9 cellular contexts compared by ENCODE assay signal in genomic region chr12:132489602-132490239, GRCh38. TPM values are rescaled to one million over a fixed set of nuclear protein-coding genes. Genes with fewer than 3 reads are reported as not detected.
DNase-seq lines count a peak whose midpoint lies in the region; ATAC-seq, FAIRE-seq and TF ChIP-seq lines count a peak whose summit lies in the region.
"Had no signal": no experiment of that assay in that cellular context is flagged by ENCODE, and none has a peak within 500 bp of the region (broad histone marks: within the 10 kb centered on the region; RNA-seq: fewer than 3 reads in every experiment).

Gene FBRSL1 (plus strand): TSS chr12:132490151.

- TF ChIP-seq POLR2A in H1 (IDR thresholded peaks at IDR 0.05; ENCODE audit: control extremely low read depth in 1 of 2, low read depth in 2 of 2, low read length in 2 of 2), result no peak

- H3K18ac ChIP-seq in H1 (ENCODE audit: extremely low read depth, low read length) (no peak within 1 kb of the TSS), mesendoderm (ENCODE audit: low read length) (peak within 1 kb of the TSS; percentile 54)

- H3K4ac ChIP-seq in H1 (replicated peaks; ENCODE audit: insufficient read length, low read depth, low read length) (no peak within 1 kb of the TSS), mesendoderm (ENCODE audit: low read depth, low read length) (no peak within 1 kb of the TSS)

- peak within 1 kb of the TSS; percentile 91 for H3K27ac ChIP-seq in CD4-positive, CD25-positive, alpha-beta regulatory T cell (ENCODE audit: insufficient read depth, low read length, poor library complexity, severe bottlenecking)
- H3K27ac ChIP-seq in H1 (ENCODE audit: low read depth, low read length), result no peak within 1 kb of the TSS
- no peak within 1 kb of the TSS for H3K27ac ChIP-seq in mesendoderm (ENCODE audit: low read depth, low read length)

- POLR2A ChIA-PET in H1 (lab: Charles Lee; ENCODE audit: partially characterized antibody), result no interaction called here

- peak within 1 kb of the TSS; percentile 93 to 97 (median 95) for H3K4me3 Mint-ChIP-seq in CD4-positive, CD25-positive, alpha-beta regulatory T cell

- TF ChIP-seq EP300 in H1 (IDR thresholded peaks at IDR 0.05; ENCODE audit: borderline replicate concordance in 1 of 2, low read depth in 2 of 2, low read length in 2 of 2), result no peak

- H3K9me3 Mint-ChIP-seq in CD4-positive, CD25-positive, alpha-beta regulatory T cell, result peaks cover 0 to 2% (median 0%) of the 10 kb centered on the region in 7 donors

- H4K5ac ChIP-seq in H1 (ENCODE audit: insufficient read length, low read depth, low read length) (no peak within 1 kb of the TSS), mesendoderm (ENCODE audit: low read length) (no peak within 1 kb of the TSS)

- H3K4me3 ChIP-seq in CD4-positive, CD25-positive, alpha-beta regulatory T cell (ENCODE audit: low read depth, low read length), result peak within 1 kb of the TSS; percentile 88
- H3K4me3 ChIP-seq in H1 (ENCODE audit: extremely low read depth in 1 of 4, insufficient read depth in 2 of 4, low read depth in 3 of 4, low read length in 4 of 4) (peak within 1 kb of the TSS; percentile 40 to 80 (median 51)), mesendoderm (ENCODE audit: low read length) (peak within 1 kb of the TSS; percentile 39)

- no peak within 1 kb of the TSS; the same call in 1 of the 2 replicates for H4K8ac ChIP-seq in H1 (ENCODE audit: extremely low read depth, insufficient read depth, low read length)
- no peak within 1 kb of the TSS for H4K8ac ChIP-seq in mesendoderm (ENCODE audit: low read depth, low read length)

- no peak within 1 kb of the TSS for H2AFZ ChIP-seq in H1 (ENCODE audit: low read length)

- H3K4me1 ChIP-seq in CD4-positive, CD25-positive, alpha-beta regulatory T cell (ENCODE audit: control insufficient read depth, insufficient read depth, low read length, poor library complexity, severe bottlenecking), result peaks cover 55% of the 10 kb centered on the region
- H3K4me1 ChIP-seq in H1 (replicated peaks in 1 of 4; ENCODE audit: control insufficient read depth in 3 of 4, insufficient read depth in 4 of 4, low read length in 3 of 4) (peaks cover 0 to 14% (median 1%) of the 10 kb centered on the region in 4 experiments; a peak in 3 of 7 replicates), mesendoderm (ENCODE audit: control insufficient read depth, low read depth, low read length) (peaks cover 2% of the 10 kb centered on the region)

- CTCF ChIA-PET in H1 (lab: Charles Lee; ENCODE audit: partially characterized antibody), result interaction anchor here (0.8 kb wide), 1 partner anchor 10 kb away, joined by 3 read pairs; no protein-coding TSS in a partner anchor

- H3K23ac ChIP-seq in H1 (ENCODE audit: insufficient read length) (no peak within 1 kb of the TSS), mesendoderm (ENCODE audit: low read length) (no peak within 1 kb of the TSS)

- no peak within 1 kb of the TSS for H2BK20ac ChIP-seq in H1 (ENCODE audit: low read length)

- DNase-seq in CD4-positive, CD25-positive, alpha-beta regulatory T cell, result peak; percentile 90 to 92 (median 91)
- DNase-seq in GM20000 (ENCODE audit: low spot score), result peak; percentile 100
- DNase-seq in HT1080 (ENCODE audit: low read depth), result peak; percentile 36
- DNase-seq in NOMO-1 (lab: John Stamatoyannopoulos, UW; ENCODE audit: unreplicated experiment in 2 of 2), result peak; percentile 83 to 92
- peak; percentile 74 to 87 (median 81) for DNase-seq in activated CD8-positive, alpha-beta memory T cell treated with anti-CD3 and anti-CD28 coated beads for 48 hours (ENCODE audit: low read depth in 2 of 3, low spot score in 2 of 3)
- peak; percentile 46 to 92 for DNase-seq in H1 (ENCODE audit: low read depth in 1 of 2, low spot score in 2 of 2)
- DNase-seq in mesendoderm, result peak; percentile 80
- DNase-seq in stimulated activated CD8-positive, alpha-beta memory T cell treated with anti-CD3 and anti-CD28 coated beads, Interleukin-12 subunit alpha, Interleukin-12 subunit beta, amount 100 ng/mL, for 1 hour (ENCODE audit: low read depth), result peak; percentile 91

- peaks cover 17% of the 10 kb centered on the region; the same call in 1 of the 2 replicates for H3K79me1 ChIP-seq in H1 (ENCODE audit: low read depth, low read length)
- H3K79me1 ChIP-seq in mesendoderm (ENCODE audit: low read length), result peaks cover 23% of the 10 kb centered on the region

- peaks cover 8% of the 10 kb centered on the region for H3K36me3 Mint-ChIP-seq in CD4-positive, CD25-positive, alpha-beta regulatory T cell

- TF ChIP-seq RAD21 in H1 (IDR thresholded peaks at IDR 0.05 in 1 of 2, conservative IDR thresholded peaks at IDR 0.05 in 1 of 2; ENCODE audit: low read depth in 2 of 2, low read length in 2 of 2), result no peak

- peak within 1 kb of the TSS in 2 of 4 experiments; percentile 65 to 90; a peak in 3 of 7 replicates for H3K9ac ChIP-seq in H1 (replicated peaks in 1 of 4; ENCODE audit: extremely low read depth in 1 of 4, low read depth in 3 of 4, low read length in 3 of 4)
- peak within 1 kb of the TSS; percentile 71 for H3K9ac ChIP-seq in mesendoderm (ENCODE audit: low read length)

- no peak within 1 kb of the TSS for H2BK5ac ChIP-seq in H1 (ENCODE audit: low read depth, low read length)
- no peak within 1 kb of the TSS for H2BK5ac ChIP-seq in mesendoderm (ENCODE audit: low read length)

- no peak within 1 kb of the TSS for H2BK12ac ChIP-seq in H1 (ENCODE audit: low read depth, low read length)

- ATAC-seq in CD4-positive, CD25-positive, alpha-beta regulatory T cell (ENCODE audit: low read depth in 2 of 2), result peak; percentile 74 to 76

- no peaks in the 10 kb centered on the region for H3K9me3 ChIP-seq in CD4-positive, CD25-positive, alpha-beta regulatory T cell (ENCODE audit: control insufficient read depth in 2 of 2, low read length in 2 of 2)
- H3K9me3 ChIP-seq in H1 (ENCODE audit: insufficient read depth in 2 of 2, low read depth in 1 of 2, low read length in 1 of 2), result no peaks in the 10 kb centered on the region

- H3K4me2 ChIP-seq in H1 (ENCODE audit: insufficient read depth in 1 of 2, low read depth in 2 of 2, low read length in 2 of 2), result peak within 1 kb of the TSS; percentile 84 to 91
- H3K4me2 ChIP-seq in mesendoderm (ENCODE audit: low read length), result peak within 1 kb of the TSS; percentile 61

- TF ChIP-seq CTCF in GM20000 (IDR thresholded peaks at IDR 0.05; ENCODE audit: extremely low read depth, missing control alignments) (no peak), H1 (IDR thresholded peaks at IDR 0.05; ENCODE audit: control extremely low read depth in 1 of 3, insufficient read depth in 1 of 3, low read depth in 1 of 3, low read length in 3 of 3) (no peak)

- no peak within 1 kb of the TSS for H4K91ac ChIP-seq in H1 (replicated peaks; ENCODE audit: insufficient read length, low read length)

- H3K79me2 ChIP-seq in H1 (ENCODE audit: control insufficient read depth in 1 of 2, insufficient read depth in 2 of 2, low read length in 2 of 2) (peaks cover 0 to 37% of the 10 kb centered on the region in 2 experiments; a peak in 3 of 4 replicates), mesendoderm (ENCODE audit: control insufficient read depth, insufficient read depth, low read length) (peaks cover 22% of the 10 kb centered on the region)

- H3K27ac Mint-ChIP-seq in CD4-positive, CD25-positive, alpha-beta regulatory T cell, result peak within 1 kb of the TSS; percentile 93 to 99 (median 94)

- peaks cover 6 to 72% (median 35%) of the 10 kb centered on the region in 4 donors for H3K4me1 Mint-ChIP-seq in CD4-positive, CD25-positive, alpha-beta regulatory T cell

- no peak for FAIRE-seq in H1 (lab: Jason Lieb, UNC)
- FAIRE-seq: colon had no signal

- peaks cover 34 to 37% of the 10 kb centered on the region in 2 experiments for H4K20me1 ChIP-seq in H1 (replicated peaks in 1 of 2; ENCODE audit: control insufficient read depth in 1 of 2, insufficient read depth in 2 of 2, low read length in 2 of 2)

- H3K56ac ChIP-seq in H1 (replicated peaks; ENCODE audit: insufficient read length, low read depth, low read length) (peak within 1 kb of the TSS; percentile 16), mesendoderm (ENCODE audit: low read length) (peak within 1 kb of the TSS; percentile 70)

- H2BK120ac ChIP-seq in H1 (replicated peaks; ENCODE audit: low read depth, low read length) (no peak within 1 kb of the TSS), mesendoderm (ENCODE audit: low read depth, low read length) (no peak within 1 kb of the TSS)

- H3K14ac ChIP-seq in H1 (ENCODE audit: insufficient read length), result no peak within 1 kb of the TSS

- H3K36me3 ChIP-seq in CD4-positive, CD25-positive, alpha-beta regulatory T cell (ENCODE audit: control insufficient read depth, insufficient read depth, low read length), result no peaks in the 10 kb centered on the region
- H3K36me3 ChIP-seq in H1 (ENCODE audit: control insufficient read depth in 2 of 4, insufficient read depth in 4 of 4, low read length in 3 of 4), result no peaks in the 10 kb centered on the region
- H3K36me3 ChIP-seq in mesendoderm (ENCODE audit: control insufficient read depth, insufficient read depth, low read length), result no peaks in the 10 kb centered on the region

- H2BK15ac ChIP-seq in H1 (ENCODE audit: low read length) (no peak within 1 kb of the TSS), mesendoderm (replicated peaks; ENCODE audit: low read depth) (no peak within 1 kb of the TSS)

- H2AK5ac ChIP-seq in H1 (ENCODE audit: low read depth, low read length), result no peak within 1 kb of the TSS
- no peak within 1 kb of the TSS for H2AK5ac ChIP-seq in mesendoderm (ENCODE audit: low read length)

- no peaks in the 10 kb centered on the region for H3K27me3 ChIP-seq in CD4-positive, CD25-positive, alpha-beta regulatory T cell (ENCODE audit: control insufficient read depth, insufficient read depth, low read length)
- H3K27me3 ChIP-seq in H1 (replicated peaks in 1 of 4; ENCODE audit: control insufficient read depth in 3 of 4, extremely low read depth in 1 of 4, insufficient read depth in 3 of 4, low read length in 3 of 4) (peaks cover 17 to 62% (median 47%) of the 10 kb centered on the region in 4 experiments), mesendoderm (ENCODE audit: insufficient read depth, low read length, poor library complexity) (peaks cover 3% of the 10 kb centered on the region)

- H3K27me3 Mint-ChIP-seq in CD4-positive, CD25-positive, alpha-beta regulatory T cell, result no peaks in the 10 kb centered on the region

- WGBS in H1 (ENCODE audit: extremely low coverage in 1 of 2, insufficient coverage in 1 of 2, insufficient read length in 1 of 2, insufficient replicate concordance in 2 of 2, low coverage in 1 of 2, low lambda C conversion rate in 2 of 2, missing lambda C conversion rate in 1 of 2), 2 experiments, result 15% methylated on average over 4 of the region's 90 CpGs; no CpG with 5 or more reads in 1 of the 2 experiments
- no CpG with 5 or more reads among the region's 90 CpGs for WGBS in mesendoderm (ENCODE audit: extremely low coverage, insufficient coverage, low lambda C conversion rate)

- H3K23me2 ChIP-seq in H1 (ENCODE audit: low read depth, low read length), result peaks cover 10% of the 10 kb centered on the region; the same call in 1 of the 2 replicates

RNA-seq across cellular contexts. Expression of gene FBRSL1, which starts in this region (rescaled TPM):
- total RNA-seq in CD4-positive, CD25-positive, alpha-beta regulatory T cell, result 94.6 TPM
- polyA plus RNA-seq in CD4-positive, CD25-positive, alpha-beta regulatory T cell, result under 1 TPM; 0.16 to 0.78 (median 0.31) TPM
- total RNA-seq in HT1080 (2014; rRNA removed; shearing (Covaris generic)), result 5.7 and 15.5 TPM in 2 replicates
- 33.2 and 35.9 TPM in 2 replicates for polyA plus RNA-seq in HT1080 (2015; cell fraction: cytosol; rRNA removed)
- 50.2 and 51.5 TPM in 2 replicates for polyA plus RNA-seq in HT1080 (2015; cell fraction: nucleus; rRNA removed)
- 109 and 123 TPM in 2 replicates for total RNA-seq in H1 (2021; fragmentation: NEBNext Ultra II Directional; extraction: Animal tissue kit (Norgen Biotek cat#: 25700))
- 18.4 and 78.9 TPM in 2 replicates for polyA plus RNA-seq in H1 (2011; rRNA removed)
- polyA plus RNA-seq in H1 (2011; cell fraction: cytosol; rRNA removed), result 13.8 TPM
- polyA plus RNA-seq in H1 (2011; cell fraction: nucleus; rRNA removed), result 51.7 TPM
- 70.6 to 100 TPM (median 74.4 TPM) in 4 replicates for polyA plus RNA-seq in H1 (2012, experiment 1 of 2)
- 111 TPM for polyA plus RNA-seq in H1 (2012, experiment 2 of 2)
- 79.0 TPM for polyA plus RNA-seq in H1 (2013, experiment 1 of 2)
- 73.0 TPM for polyA plus RNA-seq in H1 (2013, experiment 2 of 2)
- polyA minus RNA-seq in H1 (2011; rRNA and poly(A)+ RNA removed), result 1.7 and 39.3 TPM in 2 replicates
- 52.3 TPM for polyA minus RNA-seq in H1 (2011; cell fraction: cytosol; rRNA and poly(A)+ RNA removed)
- polyA minus RNA-seq in H1 (2011; cell fraction: nucleus; rRNA and poly(A)+ RNA removed), result 28.5 TPM
- 86.6 TPM for polyA plus RNA-seq in mesendoderm (2013, experiment 1 of 2)
- 82.2 TPM for polyA plus RNA-seq in mesendoderm (2013, experiment 2 of 2)

Comparison
In these comparisons a context has a peak if more than half of its experiments do, and no peak if none do; other contexts are left out.
1. RNA of gene FBRSL1 (polyA plus RNA-seq): 13.8 to 111 TPM in H1; 0.16 to 0.78 TPM in CD4-positive, CD25-positive, alpha-beta regulatory T cell; every median in the first group is over 4 times any median in the second.
2. DNase-seq: peak in every context shown above with its lines; median percentile 100 in GM20000; 91 in CD4-positive, CD25-positive, alpha-beta regulatory T cell; 91 in stimulated activated CD8-positive, alpha-beta memory T cell treated with anti-CD3 and anti-CD28 coated beads, Interleukin-12 subunit alpha, Interleukin-12 subunit beta, amount 100 ng/mL, for 1 hour; 88 in NOMO-1; 81 in activated CD8-positive, alpha-beta memory T cell treated with anti-CD3 and anti-CD28 coated beads for 48 hours; 80 in mesendoderm; 69 in H1; 36 in HT1080.
3. Peak in every context shown above with its lines, with median percentiles within 50 percentile points of each other: H3K4me3 ChIP-seq.